ENCODE assay signal across 7 cellular contexts in genomic region chr14:91363776-91364523, GRCh38. TPM values are rescaled to one million over a fixed set of nuclear protein-coding genes. Genes with fewer than 3 reads are reported as not detected.
DNase-seq lines count a peak whose midpoint lies in the region; ATAC-seq, FAIRE-seq and TF ChIP-seq lines count a peak whose summit lies in the region.

No MANE protein-coding gene starts in this region.

- no peaks in the 10 kb centered on the region for H3K36me3 ChIP-seq in HEK293 (ENCODE audit: control insufficient read depth in 2 of 2, insufficient read depth in 1 of 2, low read length in 2 of 2)

- peaks cover 0 to 8% of the 10 kb centered on the region in 2 donors for H3K36me3 Mint-ChIP-seq in naive B cell

- H3K27me3 Mint-ChIP-seq in naive B cell: no peaks in the 10 kb centered on the region

- FAIRE-seq in frontal cortex (lab: Jason Lieb, UNC): no peak

- H3K27ac ChIP-seq in HEK293 (ENCODE audit: extremely low read depth, low read depth, low read length): no peak overlapping the region

- H3K4me3 ChIP-seq in HEK293 (ENCODE audit: low read depth, low read length) (no peak overlapping the region), NB4 (ENCODE audit: low read depth, low read length) (no peak overlapping the region)

- H3K27ac Mint-ChIP-seq in naive B cell: peak overlapping the region; percentile 84 to 99 (median 95)

- peaks cover 38 to 83% (median 72%) of the 10 kb centered on the region in 3 donors for H3K4me1 Mint-ChIP-seq in naive B cell

- H3K4me1 ChIP-seq in HEK293 (ENCODE audit: control insufficient read depth, insufficient read depth, low read length): peaks cover 5% of the 10 kb centered on the region; the same call in 1 of the 2 replicates

- no peak for TF ChIP-seq CTCF in HEK293 (tag by site-specific recombination; IDR thresholded peaks at IDR 0.05)
- no peak for TF ChIP-seq CTCF in NB4 (IDR thresholded peaks at IDR 0.05; ENCODE audit: low read depth, low read length)

- H3K4me3 Mint-ChIP-seq in naive B cell: peak overlapping the region; percentile 51 to 89 (median 79)

- no peak for TF ChIP-seq POLR2A in NB4 (IDR thresholded peaks at IDR 0.05; ENCODE audit: extremely low read depth, insufficient read length)

- POLR2A ChIA-PET in HEK293 (lab: Yijun Ruan, JAX): no interaction called here

- peak; percentile 81 for DNase-seq in NB4 (ENCODE audit: low read depth)
- peak; percentile 73 for DNase-seq in naive B cell
- DNase-seq in frontal cortex (ENCODE audit: low spot score in 2 of 2): no peak
- DNase-seq in activated CD4-positive, alpha-beta T cell treated with anti-CD3 and anti-CD28 coated beads for 1 hour: no peak
- DNase-seq in NCI-H187 treated with DMSO at 0.1 percent for 48 hours (lab: John Stamatoyannopoulos, UW): no peak

- no peaks in the 10 kb centered on the region for H3K9me3 ChIP-seq in HEK293 (ENCODE audit: control insufficient read depth, insufficient read depth, low read depth, low read length)

- CTCF ChIA-PET in HEK293 (lab: Yijun Ruan, JAX): no interaction called here

- no peaks in the 10 kb centered on the region for H3K9me3 Mint-ChIP-seq in naive B cell

- ATAC-seq in GM18909 (IDR thresholded peaks at IDR 0.05; ENCODE audit: poor library complexity, unreplicated experiment): peak; percentile 52
- peak; percentile 37 to 49 for ATAC-seq in naive B cell (ENCODE audit: low read depth in 2 of 2)

TF ChIP-seq in HEK293, 187 proteins besides CTCF, POLR2A, EP300 and RAD21:
- TF ChIP-seq SCRT2 (tag by site-specific recombination; IDR thresholded peaks at IDR 0.05): peak; percentile 6; the same call in 1 of the 2 replicates
- no peak for TF ChIP-seq ZNF785 (tag by site-specific recombination; IDR thresholded peaks at IDR 0.05)

RNA-seq across cellular contexts. Expression of gene CCDC88C, which starts 53.7 kb away (rescaled TPM):
- polyA plus RNA-seq in naive B cell (ENCODE audit: low read depth in 6 of 6): 10 to 100 TPM; 13.5 to 35.0 (median 15.8) TPM
- 22.4 TPM for total RNA-seq in frontal cortex

Comparison
In these comparisons a context has a peak if more than half of its experiments do, and no peak if none do; other contexts are left out.
1. DNase-seq: peak in NB4 (single experiment) and naive B cell (single experiment); none in frontal cortex (0 of 2), activated CD4-positive, alpha-beta T cell treated with anti-CD3 and anti-CD28 coated beads for 1 hour (single experiment) and NCI-H187 treated with DMSO at 0.1 percent for 48 hours (single experiment).